Comparison of ENCODE assay signal across 3 cellular contexts in the genomic region with DNA sequence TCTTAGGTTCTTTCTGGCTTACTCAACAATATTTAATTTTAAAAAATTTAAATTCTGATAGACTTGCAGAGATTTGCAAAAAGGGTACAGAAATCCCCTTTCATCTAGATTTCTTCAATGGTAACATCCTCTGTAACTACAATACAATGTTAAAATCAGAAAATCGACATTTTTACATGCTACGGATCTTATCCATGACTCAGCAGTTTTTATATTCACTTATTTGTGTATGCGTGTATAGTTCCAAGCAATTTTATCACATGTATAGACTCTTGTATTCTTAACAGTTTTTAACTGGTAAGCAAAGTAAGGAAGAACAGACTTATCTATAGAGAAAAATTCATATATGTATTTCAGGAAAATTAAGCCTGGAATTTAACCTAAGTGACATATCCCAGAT.
TF ChIP-seq lines count a peak whose summit lies in the region.

No MANE protein-coding gene starts in this region.

TF ChIP-seq in HepG2, 621 proteins besides CTCF, POLR2A, EP300 and RAD21:
- TF ChIP-seq MAFF (IDR thresholded peaks at IDR 0.05; ENCODE audit: low read depth, low read length), result peak; percentile 97
- no peak for TF ChIP-seq BHLHE40 (IDR thresholded peaks at IDR 0.05; ENCODE audit: low read length)
- TF ChIP-seq ZMAT3 (CRISPR knock-in tag; conservative IDR thresholded peaks at IDR 0.05), result no peak
- peak; percentile 87 for TF ChIP-seq NFE2L2 (IDR thresholded peaks at IDR 0.05; ENCODE audit: low read length)
- TF ChIP-seq, protein P1, sequence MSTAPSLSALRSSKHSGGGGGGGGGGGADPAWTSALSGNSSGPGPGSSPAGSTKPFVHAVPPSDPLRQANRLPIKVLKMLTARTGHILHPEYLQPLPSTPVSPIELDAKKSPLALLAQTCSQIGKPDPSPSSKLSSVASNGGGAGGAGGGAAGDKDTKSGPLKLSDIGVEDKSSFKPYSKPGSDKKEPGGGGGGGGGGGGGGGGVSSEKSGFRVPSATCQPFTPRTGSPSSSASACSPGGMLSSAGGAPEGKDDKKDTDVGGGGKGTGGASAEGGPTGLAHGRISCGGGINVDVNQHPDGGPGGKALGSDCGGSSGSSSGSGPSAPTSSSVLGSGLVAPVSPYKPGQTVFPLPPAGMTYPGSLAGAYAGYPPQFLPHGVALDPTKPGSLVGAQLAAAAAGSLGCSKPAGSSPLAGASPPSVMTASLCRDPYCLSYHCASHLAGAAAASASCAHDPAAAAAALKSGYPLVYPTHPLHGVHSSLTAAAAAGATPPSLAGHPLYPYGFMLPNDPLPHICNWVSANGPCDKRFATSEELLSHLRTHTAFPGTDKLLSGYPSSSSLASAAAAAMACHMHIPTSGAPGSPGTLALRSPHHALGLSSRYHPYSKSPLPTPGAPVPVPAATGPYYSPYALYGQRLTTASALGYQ (CRISPR knock-in tag; IDR thresholded peaks at IDR 0.05), result no peak
- TF ChIP-seq FOXK1 (CRISPR knock-in tag; IDR thresholded peaks at IDR 0.05; ENCODE audit: borderline replicate concordance, low read depth), result no peak
- peak; percentile 96 to 98 for TF ChIP-seq MAFK (conservative IDR thresholded peaks at IDR 0.05 in 1 of 2, IDR thresholded peaks at IDR 0.05 in 1 of 2; ENCODE audit: low read length in 2 of 2)

TF ChIP-seq in IMR-90, 13 proteins besides CTCF, POLR2A, EP300 and RAD21:
- TF ChIP-seq MAFK (IDR thresholded peaks at IDR 0.05; ENCODE audit: low read depth, low read length) (peak; percentile 98), NFE2L2 (IDR thresholded peaks at IDR 0.05; ENCODE audit: low read depth, low read length) (peak; percentile 93), CEBPB (IDR thresholded peaks at IDR 0.05; ENCODE audit: low read depth, low read length) (no peak)

TF ChIP-seq in K562, 482 proteins besides CTCF, POLR2A, EP300 and RAD21:
- peak; percentile 79 for TF ChIP-seq BACH1 (tag; IDR thresholded peaks at IDR 0.05)
- TF ChIP-seq NFE2 (IDR thresholded peaks at IDR 0.05; ENCODE audit: low read depth), result peak; percentile 77
- no peak for TF ChIP-seq TARDBP (IDR thresholded peaks at IDR 0.05)
- TF ChIP-seq BRF1 (IDR thresholded peaks at IDR 0.05; ENCODE audit: borderline replicate concordance, extremely low read depth, insufficient read length), result no peak
- no peak for TF ChIP-seq ERF (CRISPR knock-in tag; IDR thresholded peaks at IDR 0.05)
- peak; percentile 96 for TF ChIP-seq MAFF (IDR thresholded peaks at IDR 0.05; ENCODE audit: low read length)
- peak; percentile 92 for TF ChIP-seq C11orf30 (IDR thresholded peaks at IDR 0.05; ENCODE audit: low read depth)
- TF ChIP-seq NELFE (IDR thresholded peaks at IDR 0.05; ENCODE audit: insufficient read depth, insufficient read length), result no peak
- TF ChIP-seq, protein P2, sequence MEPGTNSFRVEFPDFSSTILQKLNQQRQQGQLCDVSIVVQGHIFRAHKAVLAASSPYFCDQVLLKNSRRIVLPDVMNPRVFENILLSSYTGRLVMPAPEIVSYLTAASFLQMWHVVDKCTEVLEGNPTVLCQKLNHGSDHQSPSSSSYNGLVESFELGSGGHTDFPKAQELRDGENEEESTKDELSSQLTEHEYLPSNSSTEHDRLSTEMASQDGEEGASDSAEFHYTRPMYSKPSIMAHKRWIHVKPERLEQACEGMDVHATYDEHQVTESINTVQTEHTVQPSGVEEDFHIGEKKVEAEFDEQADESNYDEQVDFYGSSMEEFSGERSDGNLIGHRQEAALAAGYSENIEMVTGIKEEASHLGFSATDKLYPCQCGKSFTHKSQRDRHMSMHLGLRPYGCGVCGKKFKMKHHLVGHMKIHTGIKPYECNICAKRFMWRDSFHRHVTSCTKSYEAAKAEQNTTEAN (CRISPR knock-in tag; IDR thresholded peaks at IDR 0.05), result no peak
- peak; percentile 95 for TF ChIP-seq MAFG (tag; conservative IDR thresholded peaks at IDR 0.05)
- no peak for TF ChIP-seq ILF3 (IDR thresholded peaks at IDR 0.05; ENCODE audit: borderline replicate concordance)
- TF ChIP-seq MAFK (IDR thresholded peaks at IDR 0.05; ENCODE audit: low read length), result peak; percentile 96
- TF ChIP-seq ZNF316 (IDR thresholded peaks at IDR 0.05), result peak; percentile 96
- TF ChIP-seq TEAD2 (tag; IDR thresholded peaks at IDR 0.05), result no peak
- TF ChIP-seq MEIS2 (IDR thresholded peaks at IDR 0.05; ENCODE audit: partially characterized antibody), result no peak
- TF ChIP-seq, protein P3, sequence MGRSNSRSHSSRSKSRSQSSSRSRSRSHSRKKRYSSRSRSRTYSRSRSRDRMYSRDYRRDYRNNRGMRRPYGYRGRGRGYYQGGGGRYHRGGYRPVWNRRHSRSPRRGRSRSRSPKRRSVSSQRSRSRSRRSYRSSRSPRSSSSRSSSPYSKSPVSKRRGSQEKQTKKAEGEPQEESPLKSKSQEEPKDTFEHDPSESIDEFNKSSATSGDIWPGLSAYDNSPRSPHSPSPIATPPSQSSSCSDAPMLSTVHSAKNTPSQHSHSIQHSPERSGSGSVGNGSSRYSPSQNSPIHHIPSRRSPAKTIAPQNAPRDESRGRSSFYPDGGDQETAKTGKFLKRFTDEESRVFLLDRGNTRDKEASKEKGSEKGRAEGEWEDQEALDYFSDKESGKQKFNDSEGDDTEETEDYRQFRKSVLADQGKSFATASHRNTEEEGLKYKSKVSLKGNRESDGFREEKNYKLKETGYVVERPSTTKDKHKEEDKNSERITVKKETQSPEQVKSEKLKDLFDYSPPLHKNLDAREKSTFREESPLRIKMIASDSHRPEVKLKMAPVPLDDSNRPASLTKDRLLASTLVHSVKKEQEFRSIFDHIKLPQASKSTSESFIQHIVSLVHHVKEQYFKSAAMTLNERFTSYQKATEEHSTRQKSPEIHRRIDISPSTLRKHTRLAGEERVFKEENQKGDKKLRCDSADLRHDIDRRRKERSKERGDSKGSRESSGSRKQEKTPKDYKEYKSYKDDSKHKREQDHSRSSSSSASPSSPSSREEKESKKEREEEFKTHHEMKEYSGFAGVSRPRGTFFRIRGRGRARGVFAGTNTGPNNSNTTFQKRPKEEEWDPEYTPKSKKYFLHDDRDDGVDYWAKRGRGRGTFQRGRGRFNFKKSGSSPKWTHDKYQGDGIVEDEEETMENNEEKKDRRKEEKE (IDR thresholded peaks at IDR 0.05; ENCODE audit: borderline replicate concordance in 1 of 2, control insufficient read depth in 1 of 2, low read depth in 2 of 2, low read length in 1 of 2), result no peak
- TF ChIP-seq, protein P4, sequence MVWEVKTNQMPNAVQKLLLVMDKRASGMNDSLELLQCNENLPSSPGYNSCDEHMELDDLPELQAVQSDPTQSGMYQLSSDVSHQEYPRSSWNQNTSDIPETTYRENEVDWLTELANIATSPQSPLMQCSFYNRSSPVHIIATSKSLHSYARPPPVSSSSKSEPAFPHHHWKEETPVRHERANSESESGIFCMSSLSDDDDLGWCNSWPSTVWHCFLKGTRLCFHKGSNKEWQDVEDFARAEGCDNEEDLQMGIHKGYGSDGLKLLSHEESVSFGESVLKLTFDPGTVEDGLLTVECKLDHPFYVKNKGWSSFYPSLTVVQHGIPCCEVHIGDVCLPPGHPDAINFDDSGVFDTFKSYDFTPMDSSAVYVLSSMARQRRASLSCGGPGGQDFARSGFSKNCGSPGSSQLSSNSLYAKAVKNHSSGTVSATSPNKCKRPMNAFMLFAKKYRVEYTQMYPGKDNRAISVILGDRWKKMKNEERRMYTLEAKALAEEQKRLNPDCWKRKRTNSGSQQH (CRISPR knock-in tag; IDR thresholded peaks at IDR 0.05), result no peak
- no peak for TF ChIP-seq CBX2 (IDR thresholded peaks at IDR 0.05; ENCODE audit: insufficient read depth, low read length, poor library complexity, severe bottlenecking)
- TF ChIP-seq NFE2L1 (tag; IDR thresholded peaks at IDR 0.05; ENCODE audit: borderline replicate concordance, low read depth), result peak; percentile 80
TF ChIP-seq in K562: peak in this region for 8.
